2 cellular contexts compared by ENCODE assay signal in genomic region chr2:204361738-204362137, GRCh38.
"Had no signal": no experiment of that assay in that cellular context is flagged by ENCODE, and none has a peak within 500 bp of the region (broad histone marks: within the 10 kb centered on the region; RNA-seq: fewer than 3 reads in every experiment).

No MANE protein-coding gene starts in this region.

- H3K4me3 ChIP-seq: GM12878 had no signal

- DNase-seq: GDM1 had no signal
